ENCODE assay signal across 12 cellular contexts in the genomic region with DNA sequence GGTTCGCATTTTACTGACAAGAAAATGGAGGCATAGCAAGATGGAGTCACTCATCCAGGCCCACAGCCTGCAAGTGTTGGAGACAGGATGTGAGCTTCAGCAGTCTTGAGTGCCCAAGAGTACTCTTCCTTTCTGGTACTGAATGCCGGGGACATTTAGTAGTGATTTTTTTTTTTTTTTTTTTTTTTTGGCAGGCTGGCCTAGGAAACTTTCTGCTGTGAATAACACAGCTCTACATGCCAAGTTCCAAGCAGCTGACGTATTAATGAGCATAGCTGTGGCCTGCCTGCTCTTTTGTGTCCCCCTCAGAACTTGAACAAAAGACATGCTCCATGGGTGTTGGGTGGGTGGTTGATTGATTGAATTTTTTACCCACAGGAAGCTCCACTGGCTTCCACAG.
DNase-seq lines count a peak whose midpoint lies in the region; ATAC-seq and TF ChIP-seq lines count a peak whose summit lies in the region.
"Had no signal": no experiment of that assay in that cellular context is flagged by ENCODE, and none has a peak within 500 bp of the region (broad histone marks: within the 10 kb centered on the region; RNA-seq: fewer than 3 reads in every experiment).

No MANE protein-coding gene starts in this region.

- peak; percentile 39 for DNase-seq in G401 (ENCODE audit: low spot score)
- peak in 7 of 61 donors; percentile 5 to 54 (median 19) for DNase-seq in caudate nucleus (lab: John Stamatoyannopoulos, UW)
- DNase-seq in left lung: no peak
- no peak for DNase-seq in cerebellar nuclear complex (lab: John Stamatoyannopoulos, UW)
- no peak for DNase-seq in mesendoderm
- DNase-seq: activated CD4-positive, alpha-beta T cell treated with anti-CD3 and anti-CD28 coated beads, Interleukin-2, amount 10 ng/mL, durations not matched to agents 7 days and 5 days; brain microvascular endothelial cell; stomach had no signal

- no peak overlapping the region for H3K9ac ChIP-seq in mesendoderm (ENCODE audit: low read length)

- H4K8ac ChIP-seq in mesendoderm (ENCODE audit: low read depth, low read length): no peak overlapping the region

- no peak overlapping the region for H3K4me2 ChIP-seq in mesendoderm (ENCODE audit: low read length)

- peak; percentile 51 for ATAC-seq in left lung
- no peak for ATAC-seq in GM19351 (IDR thresholded peaks at IDR 0.05; ENCODE audit: unreplicated experiment)
- ATAC-seq in HG03159 (IDR thresholded peaks at IDR 0.05; ENCODE audit: unreplicated experiment): no peak

- H3K79me2 ChIP-seq in mesendoderm (ENCODE audit: control insufficient read depth, insufficient read depth, low read length): no peaks in the 10 kb centered on the region

- H2BK120ac ChIP-seq in mesendoderm (ENCODE audit: low read depth, low read length): no peak overlapping the region

- H3K4me1 ChIP-seq in left lung: no peaks in the 10 kb centered on the region
- H3K4me1 ChIP-seq in mesendoderm (ENCODE audit: control insufficient read depth, low read depth, low read length): no peaks in the 10 kb centered on the region

- H3K23ac ChIP-seq in mesendoderm (ENCODE audit: low read length): no peak overlapping the region

- H3K36me3 ChIP-seq in left lung: no peaks in the 10 kb centered on the region
- H3K36me3 ChIP-seq in mesendoderm (ENCODE audit: control insufficient read depth, insufficient read depth, low read length): no peaks in the 10 kb centered on the region
- H3K36me3 ChIP-seq: brain microvascular endothelial cell, stomach had no signal

- TF ChIP-seq CTCF in left lung (IDR thresholded peaks at IDR 0.05): no peak

- peaks cover 0 to 4% of the 10 kb centered on the region in 2 donors for H3K9me3 ChIP-seq in left lung
- H3K9me3 ChIP-seq: stomach had no signal

- no CpG with 5 or more reads among the region's 3 CpGs for WGBS in mesendoderm (ENCODE audit: extremely low coverage, insufficient coverage, low lambda C conversion rate)

- no peak overlapping the region for H2AK5ac ChIP-seq in mesendoderm (ENCODE audit: low read length)

- H4K5ac ChIP-seq in mesendoderm (ENCODE audit: low read length): no peak overlapping the region

- no peak overlapping the region for H3K18ac ChIP-seq in mesendoderm (ENCODE audit: low read length)

- no peak overlapping the region for H3K4me3 ChIP-seq in left lung
- no peak overlapping the region for H3K4me3 ChIP-seq in mesendoderm (ENCODE audit: low read length)
- H3K4me3 ChIP-seq: stomach had no signal

- no peaks in the 10 kb centered on the region for H3K79me1 ChIP-seq in mesendoderm (ENCODE audit: low read length)

- intact Hi-C loops in left lung (cut with DNase I): no loop called here

- no peak overlapping the region for H2BK5ac ChIP-seq in mesendoderm (ENCODE audit: low read length)

- H2BK15ac ChIP-seq in mesendoderm (replicated peaks; ENCODE audit: low read depth): no peak overlapping the region

- in situ Hi-C loops in G401 (cut with HindIII; ENCODE audit: low sequenced_read_pairs): no loop called here

- H3K4ac ChIP-seq in mesendoderm (ENCODE audit: low read depth, low read length): no peak overlapping the region

- H3K27me3 ChIP-seq in left lung: no peaks in the 10 kb centered on the region
- H3K27me3 ChIP-seq in mesendoderm (ENCODE audit: insufficient read depth, low read length, poor library complexity): no peaks in the 10 kb centered on the region
- H3K27me3 ChIP-seq: brain microvascular endothelial cell, stomach had no signal

- H3K56ac ChIP-seq in mesendoderm (ENCODE audit: low read length): no peak overlapping the region

- H3K27ac ChIP-seq in caudate nucleus (ENCODE audit: low read depth, low read length) (peak overlapping the region; percentile 60), left lung (no peak overlapping the region), temporal lobe (ENCODE audit: low read depth, low read length) (peak overlapping the region; percentile 52), mesendoderm (ENCODE audit: low read depth, low read length) (no peak overlapping the region)
- H3K27ac ChIP-seq: brain microvascular endothelial cell, HL-60 had no signal

Comparison
In these comparisons a context has a peak if more than half of its experiments do, and no peak if none do; other contexts are left out.
1. H3K27ac ChIP-seq: peak in caudate nucleus (single experiment) and temporal lobe (single experiment); none in left lung (0 of 2) and mesendoderm (single experiment).